Comparison of ENCODE assay signal across 2 cellular contexts in the genomic region with DNA sequence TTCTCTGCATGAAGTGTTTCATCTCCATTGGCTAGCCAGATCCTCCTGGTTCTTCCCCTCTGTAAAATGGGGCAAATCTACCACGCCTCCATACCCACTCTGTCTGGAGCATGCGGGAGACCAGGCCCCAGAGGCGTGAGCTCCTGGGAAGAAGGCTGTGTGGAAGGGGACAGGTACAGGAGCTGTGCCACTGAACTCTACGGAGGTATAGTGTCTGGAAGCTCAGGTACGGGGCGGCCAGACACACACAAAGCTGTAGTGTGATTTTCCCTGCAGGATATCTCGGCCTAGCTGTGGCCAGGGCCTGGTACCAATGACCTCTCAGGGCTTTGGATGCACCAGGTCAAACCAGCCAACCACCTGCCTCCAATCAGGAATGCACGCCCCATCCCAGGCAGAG. TPM values are rescaled to one million over a fixed set of nuclear protein-coding genes. Genes with fewer than 3 reads are reported as not detected.
"Had no signal": no experiment of that assay in that cellular context is flagged by ENCODE, and none has a peak within 500 bp of the region (broad histone marks: within the 10 kb centered on the region; RNA-seq: fewer than 3 reads in every experiment).

No MANE protein-coding gene starts in this region.

RNA-seq across cellular contexts. Expression of a gene that starts 10.0 kb away (rescaled TPM):
- total RNA-seq: mammary epithelial cell, myocyte had no signal
- polyA plus RNA-seq: mammary epithelial cell had no signal
